Comparison of ENCODE assay signal across 13 cellular contexts in genomic region chr2:214019229-214019972, GRCh38.
A peak's percentile ranks its signal among the peaks of the same experiment; 100 is the strongest.
DNase-seq lines count a peak whose midpoint lies in the region; ATAC-seq, FAIRE-seq and TF ChIP-seq lines count a peak whose summit lies in the region.
"Had no signal": no experiment of that assay in that cellular context is flagged by ENCODE, and none has a peak within 500 bp of the region (broad histone marks: within the 10 kb centered on the region; RNA-seq: fewer than 3 reads in every experiment).

No MANE protein-coding gene starts in this region.

- CTCF ChIA-PET in IMR-90 (lab: Yijun Ruan, JAX) = no interaction called here
- CTCF ChIA-PET in H1 (lab: Charles Lee; ENCODE audit: partially characterized antibody) = interaction anchor here (0.8 kb wide), 1 partner anchor 10 kb away, joined by 3 read pairs; no protein-coding TSS in a partner anchor
- CTCF ChIA-PET in WTC11 (lab: Charles Lee) = no interaction called here

- H3K4me1 Mint-ChIP-seq in endothelial cell (ENCODE audit: unreplicated experiment) = no peaks in the 10 kb centered on the region
- H3K4me1 Mint-ChIP-seq in WTC11 = no peaks in the 10 kb centered on the region; the same call in 1 of the 2 replicates

- no peak overlapping the region for H2AK9ac ChIP-seq in IMR-90 (replicated peaks; ENCODE audit: low read depth, low read length, poor library complexity)

- H3K9ac ChIP-seq in IMR-90 (ENCODE audit: low read depth, low read length) = no peak overlapping the region
- no peak overlapping the region for H3K9ac ChIP-seq in H1 (replicated peaks in 1 of 4; ENCODE audit: extremely low read depth in 1 of 4, low read depth in 3 of 4, low read length in 3 of 4)
- H3K9ac ChIP-seq in MM.1S (ENCODE audit: low read length) = no peak overlapping the region

- H3K79me1 ChIP-seq in IMR-90 (ENCODE audit: low read depth in 1 of 2, low read length in 2 of 2) (no peaks in the 10 kb centered on the region), H1 (ENCODE audit: low read depth, low read length) (no peaks in the 10 kb centered on the region)

- BruUV-seq in IMR-90 (replicated peaks; lab: Mats Ljungman, UMichigan) = no TSS peak

- H3K4me2 ChIP-seq in IMR-90 (ENCODE audit: low read depth, low read length) = peak overlapping the region; percentile 60; the same call in 1 of the 2 replicates
- no peak overlapping the region for H3K4me2 ChIP-seq in H1 (ENCODE audit: insufficient read depth in 1 of 2, low read depth in 2 of 2, low read length in 2 of 2)
- no peak overlapping the region for H3K4me2 ChIP-seq in MM.1S (ENCODE audit: low read depth, low read length)

- 11% methylated on average over 1 of the region's 3 CpGs; no CpG with 5 or more reads in 1 of the 2 experiments for WGBS in IMR-90 (ENCODE audit: extremely low coverage in 2 of 2, insufficient read length in 1 of 2), 2 experiments
- 92% methylated on average over 3 of the region's 3 CpGs; no CpG with 5 or more reads in 1 of the 2 experiments for WGBS in H1 (ENCODE audit: extremely low coverage in 1 of 2, insufficient coverage in 1 of 2, insufficient read length in 1 of 2, insufficient replicate concordance in 2 of 2, low coverage in 1 of 2, low lambda C conversion rate in 2 of 2, missing lambda C conversion rate in 1 of 2), 2 experiments

- H3K27ac Mint-ChIP-seq in endothelial cell (ENCODE audit: unreplicated experiment) (no peak overlapping the region), WTC11 (no peak overlapping the region)

- H2AK5ac ChIP-seq in IMR-90 (ENCODE audit: low read depth, low read length) (no peak overlapping the region; the same call in 1 of the 2 replicates), H1 (ENCODE audit: low read depth, low read length) (no peak overlapping the region)

- H3F3A ChIP-seq in MM.1S (ENCODE audit: insufficient read depth, low read length) = no peaks in the 10 kb centered on the region

- H3K36me3 Mint-ChIP-seq in endothelial cell (ENCODE audit: low read depth, unreplicated experiment) (no peaks in the 10 kb centered on the region), WTC11 (no peaks in the 10 kb centered on the region)

- TF ChIP-seq EP300 in H1 (IDR thresholded peaks at IDR 0.05; ENCODE audit: borderline replicate concordance in 1 of 2, low read depth in 2 of 2, low read length in 2 of 2) = no peak

- no peak for TF ChIP-seq RAD21 in IMR-90 (IDR thresholded peaks at IDR 0.05; ENCODE audit: low read length)
- no peak for TF ChIP-seq RAD21 in H1 (IDR thresholded peaks at IDR 0.05 in 1 of 2, conservative IDR thresholded peaks at IDR 0.05 in 1 of 2; ENCODE audit: low read depth in 2 of 2, low read length in 2 of 2)

- H3K14ac ChIP-seq in IMR-90 (replicated peaks; ENCODE audit: low read depth, low read length) = no peak overlapping the region; the same call in 1 of the 2 replicates
- H3K14ac ChIP-seq in H1 (ENCODE audit: insufficient read length) = no peak overlapping the region

- peak overlapping the region; percentile 64; the same call in 1 of the 2 replicates for H4K91ac ChIP-seq in IMR-90 (ENCODE audit: insufficient read depth, low read depth, low read length)
- no peak overlapping the region for H4K91ac ChIP-seq in H1 (replicated peaks; ENCODE audit: insufficient read length, low read length)

- DNase-seq in Caki2 (ENCODE audit: low read depth) = peak; percentile 75
- DNase-seq in IMR-90 = peak; percentile 97
- DNase-seq in H1 (ENCODE audit: low read depth in 1 of 2, low spot score in 2 of 2) = no peak
- peak; percentile 83 for DNase-seq in myocyte (ENCODE audit: low read depth)
- no peak for DNase-seq in endothelial cell (ENCODE audit: low spot score)
- DNase-seq in WTC11 (ENCODE audit: low spot score) = no peak
- DNase-seq in MM.1S = no peak
- DNase-seq: activated effector memory CD4-positive, alpha-beta T cell treated with Interleukin-2 at 50 U/mL for 16 hours; GDM1; spleen had no signal

- H2BK20ac ChIP-seq in IMR-90 (ENCODE audit: low read depth, low read length) (peak overlapping the region; percentile 84), H1 (ENCODE audit: low read length) (no peak overlapping the region)

- no peaks in the 10 kb centered on the region for H3K9me1 ChIP-seq in IMR-90 (ENCODE audit: insufficient read depth, low read length)

- H3K56ac ChIP-seq in IMR-90 (ENCODE audit: extremely low read depth, insufficient read depth, low read length) (peak overlapping the region; percentile 19; the same call in 1 of the 2 replicates), H1 (replicated peaks; ENCODE audit: insufficient read length, low read depth, low read length) (no peak overlapping the region)

- TF ChIP-seq CTCF in IMR-90 (conservative IDR thresholded peaks at IDR 0.05; ENCODE audit: low read depth, low read length) (no peak), H1 (IDR thresholded peaks at IDR 0.05; ENCODE audit: control extremely low read depth in 1 of 3, insufficient read depth in 1 of 3, low read depth in 1 of 3, low read length in 3 of 3) (no peak), endothelial cell (IDR thresholded peaks at IDR 0.05; ENCODE audit: unreplicated experiment) (no peak), WTC11 (IDR thresholded peaks at IDR 0.05) (no peak), MM.1S (IDR thresholded peaks at IDR 0.05; ENCODE audit: low read length) (no peak)

- H3K79me2 ChIP-seq in H1 (ENCODE audit: control insufficient read depth in 1 of 2, insufficient read depth in 2 of 2, low read length in 2 of 2) = no peaks in the 10 kb centered on the region
- H3K79me2 ChIP-seq in MM.1S (ENCODE audit: low read length) = no peaks in the 10 kb centered on the region

- H3K23ac ChIP-seq in IMR-90 (ENCODE audit: low read depth, low read length) = no peak overlapping the region
- H3K23ac ChIP-seq in H1 (ENCODE audit: insufficient read length) = no peak overlapping the region

- in situ Hi-C loops in Caki2 (cut with HindIII; ENCODE audit: low pct_unique_long_range_greater_than_20kb, low sequenced_read_pairs) = no loop called here
- in situ Hi-C loops in IMR-90 (cut with MboI; ENCODE audit: low sequenced_read_pairs) = no loop called here

- H3K27me3 Mint-ChIP-seq in endothelial cell (ENCODE audit: unreplicated experiment) = no peaks in the 10 kb centered on the region
- H3K27me3 Mint-ChIP-seq in WTC11 (ENCODE audit: low read depth) = no peaks in the 10 kb centered on the region

- ATAC-seq in IMR-90 (ENCODE audit: low read depth) (peak; percentile 99), HG03457 (IDR thresholded peaks at IDR 0.05; ENCODE audit: unreplicated experiment) (no peak), WTC11 (no peak)

- FAIRE-seq in H1 (lab: Jason Lieb, UNC) = no peak

- H3K4ac ChIP-seq in IMR-90 (ENCODE audit: low read depth, low read length) (peak overlapping the region; percentile 84), H1 (replicated peaks; ENCODE audit: insufficient read length, low read depth, low read length) (no peak overlapping the region)

- H2BK5ac ChIP-seq in IMR-90 (ENCODE audit: low read depth, low read length, poor library complexity, severe bottlenecking) (peak overlapping the region; percentile 80), H1 (ENCODE audit: low read depth, low read length) (no peak overlapping the region)

- H2AFZ ChIP-seq in IMR-90 (replicated peaks; ENCODE audit: low read length, poor library complexity) (peak overlapping the region; percentile 56), H1 (ENCODE audit: low read length) (0 out of 2 replicates have a peak overlapping the region, but pooled peaks have one; percentile 65), MM.1S (ENCODE audit: low read length) (no peak overlapping the region)

- POLR2A ChIA-PET in IMR-90 (lab: Charles Lee; ENCODE audit: unreplicated experiment) (no interaction called here), H1 (lab: Charles Lee; ENCODE audit: partially characterized antibody) (no interaction called here), WTC11 (lab: Charles Lee) (no interaction called here)

- H4K5ac ChIP-seq in IMR-90 (ENCODE audit: low read depth, low read length) (peak overlapping the region; percentile 19; the same call in 1 of the 2 replicates), H1 (ENCODE audit: insufficient read length, low read depth, low read length) (no peak overlapping the region)

- no peaks in the 10 kb centered on the region for H3K9me3 ChIP-seq in IMR-90 (ENCODE audit: control insufficient read depth, insufficient read depth, low read length)
- no peaks in the 10 kb centered on the region for H3K9me3 ChIP-seq in H1 (ENCODE audit: insufficient read depth in 2 of 2, low read depth in 1 of 2, low read length in 1 of 2)
- no peaks in the 10 kb centered on the region for H3K9me3 ChIP-seq in MM.1S (replicated peaks; ENCODE audit: insufficient read depth, low read length)
- H3K9me3 ChIP-seq: spleen, thyroid gland had no signal

- H3K4me3 Mint-ChIP-seq in endothelial cell (ENCODE audit: unreplicated experiment) (no peak overlapping the region), WTC11 (no peak overlapping the region)

- H4K8ac ChIP-seq in IMR-90 (ENCODE audit: low read depth in 2 of 2, low read length in 2 of 2) (peak overlapping the region; percentile 19 to 38; a peak in 2 of 4 replicates), H1 (ENCODE audit: extremely low read depth, insufficient read depth, low read length) (no peak overlapping the region)

- H3K4me3 ChIP-seq in IMR-90 (ENCODE audit: insufficient read depth, low read depth, low read length) (no peak overlapping the region), H1 (ENCODE audit: extremely low read depth in 1 of 4, insufficient read depth in 2 of 4, low read depth in 3 of 4, low read length in 4 of 4) (no peak overlapping the region), MM.1S (ENCODE audit: low read length) (no peak overlapping the region)
- H3K4me3 ChIP-seq: SK-N-MC, spleen, thyroid gland had no signal

- TF ChIP-seq POLR2A in IMR-90 (IDR thresholded peaks at IDR 0.05; ENCODE audit: low read depth, low read length) (no peak), H1 (IDR thresholded peaks at IDR 0.05; ENCODE audit: control extremely low read depth in 1 of 2, low read depth in 2 of 2, low read length in 2 of 2) (no peak)

- H3K9me2 ChIP-seq in MM.1S (replicated peaks; ENCODE audit: insufficient read depth, low read length) = no peaks in the 10 kb centered on the region

- H2BK15ac ChIP-seq in IMR-90 (ENCODE audit: low read depth, low read length) (peak overlapping the region; percentile 16; the same call in 1 of the 3 replicates), H1 (ENCODE audit: low read length) (no peak overlapping the region)

- intact Hi-C loops in IMR-90 (cut with micrococcal nuclease) = loop anchor here (5.0 kb wide), 1 partner anchor 207 kb away; no protein-coding TSS in a partner anchor

- H3K27me3 ChIP-seq in IMR-90 (ENCODE audit: control insufficient read depth, insufficient read depth, low read length) (no peaks in the 10 kb centered on the region), H1 (replicated peaks in 1 of 4; ENCODE audit: control insufficient read depth in 3 of 4, extremely low read depth in 1 of 4, insufficient read depth in 3 of 4, low read length in 3 of 4) (no peaks in the 10 kb centered on the region), MM.1S (replicated peaks; ENCODE audit: insufficient read depth, low read length) (no peaks in the 10 kb centered on the region)
- H3K27me3 ChIP-seq: spleen, thyroid gland had no signal

- H3K23me2 ChIP-seq in H1 (ENCODE audit: low read depth, low read length) = no peaks in the 10 kb centered on the region

- H3K27ac ChIP-seq in IMR-90 (ENCODE audit: insufficient read depth, low read length) = peak overlapping the region; percentile 45
- H3K27ac ChIP-seq in H1 (ENCODE audit: low read depth, low read length) = no peak overlapping the region
- H3K27ac ChIP-seq in MM.1S (ENCODE audit: low read length) = no peak overlapping the region
- H3K27ac ChIP-seq: SK-N-MC, spleen, thyroid gland had no signal

- no peaks in the 10 kb centered on the region for H3K9me3 Mint-ChIP-seq in endothelial cell (ENCODE audit: unreplicated experiment)
- H3K9me3 Mint-ChIP-seq in WTC11 = peaks cover 8% of the 10 kb centered on the region; the same call in 1 of the 2 replicates

- H3K18ac ChIP-seq in IMR-90 (ENCODE audit: low read depth, low read length) (peak overlapping the region; percentile 55; the same call in 1 of the 2 replicates), H1 (ENCODE audit: extremely low read depth, low read length) (no peak overlapping the region)

- no peaks in the 10 kb centered on the region for H3K36me3 ChIP-seq in IMR-90 (ENCODE audit: control insufficient read depth, insufficient read depth, low read length)
- no peaks in the 10 kb centered on the region for H3K36me3 ChIP-seq in H1 (ENCODE audit: control insufficient read depth in 2 of 4, insufficient read depth in 4 of 4, low read length in 3 of 4)
- no peaks in the 10 kb centered on the region for H3K36me3 ChIP-seq in MM.1S (replicated peaks; ENCODE audit: insufficient read depth, low read length)
- H3K36me3 ChIP-seq: spleen, thyroid gland had no signal

- dilution Hi-C loops in IMR-90 (cut with HindIII; ENCODE audit: low sequenced_read_pairs, unreplicated experiment) = no loop called here

- H2BK120ac ChIP-seq in IMR-90 (ENCODE audit: low read depth, low read length) (peak overlapping the region; percentile 82), H1 (replicated peaks; ENCODE audit: low read depth, low read length) (no peak overlapping the region)

- no peak overlapping the region for H2BK12ac ChIP-seq in H1 (ENCODE audit: low read depth, low read length)

- H3K4me1 ChIP-seq in IMR-90 (ENCODE audit: control insufficient read depth, insufficient read depth, low read length) = peaks cover 3% of the 10 kb centered on the region; the same call in 1 of the 2 replicates
- H3K4me1 ChIP-seq in H1 (replicated peaks in 1 of 4; ENCODE audit: control insufficient read depth in 3 of 4, insufficient read depth in 4 of 4, low read length in 3 of 4) = no peaks in the 10 kb centered on the region
- H3K4me1 ChIP-seq in MM.1S (ENCODE audit: low read length) = no peaks in the 10 kb centered on the region
- H3K4me1 ChIP-seq: spleen, thyroid gland had no signal

- H4K20me1 ChIP-seq in IMR-90 (ENCODE audit: insufficient read depth, low read length) (no peaks in the 10 kb centered on the region), H1 (replicated peaks in 1 of 2; ENCODE audit: control insufficient read depth in 1 of 2, insufficient read depth in 2 of 2, low read length in 2 of 2) (no peaks in the 10 kb centered on the region), MM.1S (ENCODE audit: insufficient read depth, low read length) (no peaks in the 10 kb centered on the region)

Comparison
In these comparisons a context has a peak if more than half of its experiments do, and no peak if none do; other contexts are left out.
1. DNase-seq: peak in Caki2 (single experiment), IMR-90 (single experiment) and myocyte (single experiment); none in H1 (0 of 2), endothelial cell (single experiment), WTC11 (single experiment) and MM.1S (single experiment).